ENCODE assay signal across 8 cellular contexts in genomic region chr6:6547111-6547879, GRCh38. TPM values are rescaled to one million over a fixed set of nuclear protein-coding genes. Genes with fewer than 3 reads are reported as not detected.
DNase-seq lines count a peak whose midpoint lies in the region; ATAC-seq and TF ChIP-seq lines count a peak whose summit lies in the region.

No MANE protein-coding gene starts in this region.

- peak overlapping the region; percentile 59 for H3K4me3 Mint-ChIP-seq in CD4-positive, alpha-beta T cell
- H3K4me3 Mint-ChIP-seq in endothelial cell (ENCODE audit: unreplicated experiment) = peak overlapping the region; percentile 69

- peaks cover 25% of the 10 kb centered on the region for H3K27me3 ChIP-seq in CD4-positive, alpha-beta T cell (ENCODE audit: control insufficient read depth, insufficient read depth, low read length)

- H3K9me3 ChIP-seq in CD4-positive, alpha-beta T cell (ENCODE audit: control insufficient read depth, low read length) = no peaks in the 10 kb centered on the region
- H3K9me3 ChIP-seq in mesodermal cell (ENCODE audit: control insufficient read depth, low read length) = peaks cover 4% of the 10 kb centered on the region

- no peaks in the 10 kb centered on the region for H3K36me3 ChIP-seq in mesodermal cell (ENCODE audit: control insufficient read depth, insufficient read depth, low read length)

- peak; percentile 90 for ATAC-seq in CD4-positive, alpha-beta T cell (ENCODE audit: poor library complexity)
- peak; percentile 83 for ATAC-seq in GM19324 (IDR thresholded peaks at IDR 0.05; ENCODE audit: low FRiP score, unreplicated experiment)
- peak; percentile 78 for ATAC-seq in HG03460 (IDR thresholded peaks at IDR 0.05; ENCODE audit: unreplicated experiment)

- H3K4me1 ChIP-seq in mesodermal cell (ENCODE audit: control insufficient read depth, insufficient read depth, low read length, poor library complexity, severe bottlenecking) = peaks cover 5% of the 10 kb centered on the region

- H3K36me3 Mint-ChIP-seq in CD4-positive, alpha-beta T cell (ENCODE audit: low read depth) = no peaks in the 10 kb centered on the region
- H3K36me3 Mint-ChIP-seq in endothelial cell (ENCODE audit: low read depth, unreplicated experiment) = no peaks in the 10 kb centered on the region

- H3K27me3 Mint-ChIP-seq in CD4-positive, alpha-beta T cell = peaks cover 54% of the 10 kb centered on the region
- peaks cover 6% of the 10 kb centered on the region for H3K27me3 Mint-ChIP-seq in endothelial cell (ENCODE audit: unreplicated experiment)

- peak; percentile 94 for TF ChIP-seq CTCF in CD4-positive, alpha-beta T cell (IDR thresholded peaks at IDR 0.05)
- TF ChIP-seq CTCF in endothelial cell (IDR thresholded peaks at IDR 0.05; ENCODE audit: unreplicated experiment) = peak; percentile 99

- H3K27ac ChIP-seq in CD4-positive, alpha-beta T cell (ENCODE audit: low read depth, low read length) = no peak overlapping the region
- peak overlapping the region; percentile 92 for H3K27ac ChIP-seq in mesodermal cell (ENCODE audit: low read depth, low read length, severe bottlenecking)

- WGBS in mesodermal cell (ENCODE audit: insufficient coverage in 2 of 2), 2 experiments = 23 to 29% methylated on average over 10 to 12 of the region's 14 CpGs

- DNase-seq in CD4-positive, alpha-beta T cell = peak; percentile 70 to 85 (median 77)
- DNase-seq in NCI-H82 treated with DMSO at 0.1 percent for 48 hours (lab: John Stamatoyannopoulos, UW; ENCODE audit: unreplicated experiment) = peak; percentile 46
- DNase-seq in activated CD8-positive, alpha-beta memory T cell treated with anti-CD3 and anti-CD28 coated beads for 48 hours (ENCODE audit: low read depth in 2 of 3, low spot score in 2 of 3) = peak; percentile 54 to 71 (median 65)
- peak; percentile 92 for DNase-seq in endothelial cell (ENCODE audit: low spot score)
- DNase-seq in stimulated activated CD8-positive, alpha-beta memory T cell treated with anti-CD3 and anti-CD28 coated beads, Interleukin-15, amount 100 ng/mL, for 4 hours (ENCODE audit: low read depth in 2 of 2) = peak; percentile 56 to 70

- POLR2A ChIA-PET in CD4-positive, alpha-beta T cell (lab: Charles Lee) = interaction anchor here (1.4 kb wide), 1 partner anchor 1403 kb away, joined by 7 read pairs; no protein-coding TSS in a partner anchor

- CTCF ChIA-PET in CD4-positive, alpha-beta T cell (lab: Charles Lee) = interaction anchor here (0.6 to 1.9 kb wide), 17 partner anchors 9 to 1404 kb away, joined by 3 to 15 read pairs (median 4); no protein-coding TSS in a partner anchor

- H3K27ac Mint-ChIP-seq in CD4-positive, alpha-beta T cell = no peak overlapping the region
- peak overlapping the region; percentile 59 for H3K27ac Mint-ChIP-seq in endothelial cell (ENCODE audit: unreplicated experiment)

- H3K9me3 Mint-ChIP-seq in CD4-positive, alpha-beta T cell = no peaks in the 10 kb centered on the region
- no peaks in the 10 kb centered on the region for H3K9me3 Mint-ChIP-seq in endothelial cell (ENCODE audit: unreplicated experiment)

- H3K4me3 ChIP-seq in mesodermal cell (ENCODE audit: extremely low read depth, insufficient read depth, low read length, poor library complexity, severe bottlenecking) = peak overlapping the region; percentile 29

- intact Hi-C loops in CD4-positive, alpha-beta T cell (cut with DNase I, micrococcal nuclease) = loop anchor here (1.0 to 10.0 kb wide), 3 partner anchors 232 to 1404 kb away; no protein-coding TSS in a partner anchor

- H3K4me1 Mint-ChIP-seq in CD4-positive, alpha-beta T cell (ENCODE audit: low read depth) = peaks cover 5% of the 10 kb centered on the region
- peaks cover 11% of the 10 kb centered on the region for H3K4me1 Mint-ChIP-seq in endothelial cell (ENCODE audit: unreplicated experiment)

RNA-seq across cellular contexts. Expression of gene LY86, which starts 41.2 kb away (rescaled TPM):
- total RNA-seq in CD4-positive, alpha-beta T cell = 1 to 10 TPM; 1.3 to 2.1 TPM
- total RNA-seq in endothelial cell (ENCODE audit: unreplicated experiment) = not detected
- not detected for polyA plus RNA-seq in mesodermal cell (2013, experiment 1 of 2)
- not detected for polyA plus RNA-seq in mesodermal cell (2013, experiment 2 of 2)
